Comparison of ENCODE assay signal across 1 cellular context in the genomic region with DNA sequence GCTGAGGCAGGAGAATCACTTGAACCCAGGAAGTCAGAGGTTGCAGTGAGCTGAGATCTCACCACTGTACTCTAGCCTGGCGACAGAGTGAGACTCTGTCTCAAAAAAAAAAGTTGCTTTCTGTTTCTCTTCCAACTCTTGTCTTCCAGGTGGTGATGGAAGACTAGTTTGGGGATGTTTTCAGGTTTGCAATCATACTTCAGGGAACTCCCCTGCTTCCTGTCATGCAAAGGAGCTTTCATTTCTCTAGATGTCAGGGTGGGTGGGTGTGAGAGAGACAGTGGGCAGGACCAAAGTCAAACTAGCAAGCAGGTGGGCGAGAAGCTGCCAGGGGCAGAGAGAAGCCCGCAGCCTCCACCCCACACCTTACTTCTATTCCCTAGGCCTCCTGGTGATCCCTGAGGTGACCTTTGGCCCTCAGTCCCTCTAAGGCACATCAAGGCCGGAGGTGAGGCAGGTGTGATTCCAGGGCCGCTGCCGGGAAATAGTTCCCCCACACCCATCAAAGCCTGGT.
TF ChIP-seq lines count a peak whose summit lies in the region.

No MANE protein-coding gene starts in this region.

TF ChIP-seq in WTC11, 78 proteins besides CTCF, POLR2A, EP300 and RAD21 (continued from another document):
- TF ChIP-seq, protein P1, sequence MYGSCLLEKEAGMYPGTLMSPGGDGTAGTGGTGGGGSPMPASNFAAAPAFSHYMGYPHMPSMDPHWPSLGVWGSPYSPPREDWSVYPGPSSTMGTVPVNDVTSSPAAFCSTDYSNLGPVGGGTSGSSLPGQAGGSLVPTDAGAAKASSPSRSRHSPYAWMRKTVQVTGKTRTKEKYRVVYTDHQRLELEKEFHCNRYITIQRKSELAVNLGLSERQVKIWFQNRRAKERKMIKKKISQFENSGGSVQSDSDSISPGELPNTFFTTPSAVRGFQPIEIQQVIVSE (CRISPR knock-in tag; IDR thresholded peaks at IDR 0.05; ENCODE audit: borderline replicate concordance) = no peak
- TF ChIP-seq ZNF423 (CRISPR knock-in tag; IDR thresholded peaks at IDR 0.05) = no peak
